In genomic region chr12:10128687-10129086, GRCh38 we compare ENCODE assay signal across 15 cellular contexts. TPM values are rescaled to one million over a fixed set of nuclear protein-coding genes. Genes with fewer than 3 reads are reported as not detected.
DNase-seq lines count a peak whose midpoint lies in the region; ATAC-seq and TF ChIP-seq lines count a peak whose summit lies in the region.
"Had no signal": no experiment of that assay in that cellular context is flagged by ENCODE, and none has a peak within 500 bp of the region (broad histone marks: within the 10 kb centered on the region; RNA-seq: fewer than 3 reads in every experiment).

No MANE protein-coding gene starts in this region.

- no peak overlapping the region for H2AFZ ChIP-seq in osteoblast (ENCODE audit: low read length)

- H3K27ac ChIP-seq in lung (ENCODE audit: low read depth in 1 of 2, low read length in 1 of 2) (no peak overlapping the region), osteoblast (ENCODE audit: low read depth, low read length) (no peak overlapping the region)
- H3K27ac ChIP-seq: testis, VCaP had no signal

- no peak overlapping the region for H3K27ac Mint-ChIP-seq in Calu3 (ENCODE audit: unreplicated experiment)
- H3K27ac Mint-ChIP-seq: activated CD8-positive, alpha-beta memory T cell treated with anti-CD3 and anti-CD28 coated beads, Interleukin-2, amount 10 ng/mL, durations not matched to agents 7 days and 5 days; activated naive CD8-positive, alpha-beta T cell had no signal

- H3K9me3 ChIP-seq in lung (ENCODE audit: control insufficient read depth in 2 of 2, insufficient read depth in 1 of 2, low read length in 1 of 2) (no peaks in the 10 kb centered on the region), osteoblast (ENCODE audit: low read depth, low read length) (no peaks in the 10 kb centered on the region)
- H3K9me3 ChIP-seq: testis had no signal

- no peak overlapping the region for H3K4me3 Mint-ChIP-seq in Calu3 (ENCODE audit: low read depth, unreplicated experiment)
- H3K4me3 Mint-ChIP-seq: activated CD8-positive, alpha-beta memory T cell treated with anti-CD3 and anti-CD28 coated beads, Interleukin-2, amount 10 ng/mL, durations not matched to agents 7 days and 5 days; activated naive CD8-positive, alpha-beta T cell had no signal

- no peaks in the 10 kb centered on the region for H3K36me3 Mint-ChIP-seq in Calu3 (ENCODE audit: insufficient read depth, unreplicated experiment)
- H3K36me3 Mint-ChIP-seq: activated CD8-positive, alpha-beta memory T cell treated with anti-CD3 and anti-CD28 coated beads, Interleukin-2, amount 10 ng/mL, durations not matched to agents 7 days and 5 days; activated naive CD8-positive, alpha-beta T cell had no signal

- H3K79me2 ChIP-seq in osteoblast (ENCODE audit: insufficient read depth, low read length) = no peaks in the 10 kb centered on the region

- H3K27me3 ChIP-seq in lung (ENCODE audit: control insufficient read depth, insufficient read depth) (no peaks in the 10 kb centered on the region), osteoblast (ENCODE audit: insufficient read depth, low read length) (no peaks in the 10 kb centered on the region)
- H3K27me3 ChIP-seq: testis had no signal

- H3K4me3 ChIP-seq in choroid plexus epithelial cell (ENCODE audit: low read depth, low read length) = no peak overlapping the region
- H3K4me3 ChIP-seq in lung = no peak overlapping the region
- H3K4me3 ChIP-seq in osteoblast (ENCODE audit: insufficient read depth, low read length) = no peak overlapping the region
- H3K4me3 ChIP-seq: testis had no signal

- no peak for TF ChIP-seq CTCF in choroid plexus epithelial cell (conservative IDR thresholded peaks at IDR 0.05; ENCODE audit: low read depth, low read length)
- no peak for TF ChIP-seq CTCF in lung (IDR thresholded peaks at IDR 0.05; ENCODE audit: control extremely low read depth, extremely low read depth)
- TF ChIP-seq CTCF in Calu3 (IDR thresholded peaks at IDR 0.05; ENCODE audit: unreplicated experiment) = no peak
- no peak for TF ChIP-seq CTCF in GM10248 (IDR thresholded peaks at IDR 0.05; ENCODE audit: control extremely low read depth, extremely low read depth, low read depth, missing control alignments)
- TF ChIP-seq CTCF in osteoblast (IDR thresholded peaks at IDR 0.05; ENCODE audit: extremely low read depth, low read depth, low read length) = no peak

- H3K36me3 ChIP-seq in lung (ENCODE audit: control insufficient read depth in 2 of 2, insufficient read depth in 2 of 2, low read length in 2 of 2) (no peaks in the 10 kb centered on the region), osteoblast (ENCODE audit: insufficient read depth, low read length) (no peaks in the 10 kb centered on the region)

- POLR2A ChIA-PET in GM10248 (lab: Yijun Ruan, JAX) = no interaction called here

- H3K27me3 Mint-ChIP-seq in Calu3 (ENCODE audit: unreplicated experiment) = no peaks in the 10 kb centered on the region

- WGBS in lung, 2 donors = 36 to 58% methylated on average over 5 of the region's 5 CpGs

- H4K20me1 ChIP-seq in osteoblast (ENCODE audit: insufficient read depth, low read length) = no peaks in the 10 kb centered on the region

- H3K4me1 ChIP-seq in lung (ENCODE audit: control insufficient read depth in 2 of 2, insufficient read depth in 2 of 2, low read length in 2 of 2) (peaks cover 0 to 3% of the 10 kb centered on the region in 2 donors), osteoblast (ENCODE audit: insufficient read depth, low read length) (no peaks in the 10 kb centered on the region)
- H3K4me1 ChIP-seq: testis had no signal

- DNase-seq in Right ventricle myocardium superior (no peak), cardiac septum (ENCODE audit: low spot score) (no peak), choroid plexus epithelial cell (ENCODE audit: low read depth) (peak; percentile 9), lung (ENCODE audit: low spot score) (no peak), NCI-H226 (no peak), Calu3 (no peak), GM10248 (ENCODE audit: extremely low spot score) (no peak), osteoblast (ENCODE audit: insufficient read length, low spot score, missing footprints) (no peak)
- DNase-seq: activated CD8-positive, alpha-beta memory T cell treated with anti-CD3 and anti-CD28 coated beads, Interleukin-2, amount 10 ng/mL, durations not matched to agents 7 days and 5 days; testis had no signal

- no peaks in the 10 kb centered on the region for H3K9me3 Mint-ChIP-seq in Calu3 (ENCODE audit: low read depth, unreplicated experiment)

- no peak overlapping the region for H3K4me2 ChIP-seq in osteoblast (ENCODE audit: insufficient read depth, low read length)

- CTCF ChIA-PET in Calu3 (lab: Charles Lee) (no interaction called here), GM10248 (lab: Yijun Ruan, JAX) (interaction anchor here (1.4 to 1.5 kb wide), 2 partner anchors 8 to 25 kb away, joined by 5 to 6 read pairs; no protein-coding TSS in a partner anchor)

- ATAC-seq in Right ventricle myocardium superior (ENCODE audit: poor library complexity) (peak; percentile 64), lung (ENCODE audit: insufficient read depth, low FRiP score) (peak; percentile 42)
- ATAC-seq: activated CD8-positive, alpha-beta memory T cell treated with anti-CD3 and anti-CD28 coated beads, Interleukin-2, amount 10 ng/mL, durations not matched to agents 7 days and 5 days; Panc1 had no signal

- no peaks in the 10 kb centered on the region for H3K4me1 Mint-ChIP-seq in Calu3 (ENCODE audit: low read depth, unreplicated experiment)

- intact Hi-C loops in Right ventricle myocardium superior (cut with DNase I) = no loop called here
- intact Hi-C loops in cardiac septum (cut with DNase I) = no loop called here
- intact Hi-C loops in Calu3 (cut with micrococcal nuclease; ENCODE audit: unreplicated experiment) = no loop called here

- BruUV-seq in Calu3 (replicated peaks; lab: Mats Ljungman, UMichigan) = no TSS peak

RNA-seq across cellular contexts. Expression of gene CLEC7A, which starts 1.3 kb away (rescaled TPM):
- total RNA-seq in Right ventricle myocardium superior (2.3 TPM), cardiac septum (2.6 TPM), lung (10 to 100 TPM; 16.8 to 50.8 TPM), Calu3 (2022) (1.2 and 1.4 TPM in 2 replicates), osteoblast (under 0.01 and 0.36 TPM in 2 replicates)
- 10 to 100 TPM; 18.4 to 45.4 TPM for polyA plus RNA-seq in lung
- total RNA-seq: A172, chondrocyte had no signal

RNA-seq across cellular contexts. Expression of gene CLEC1A, which starts 29.9 kb away (rescaled TPM):
- 2.5 TPM for total RNA-seq in Right ventricle myocardium superior
- 2.2 TPM for total RNA-seq in cardiac septum
- 10 to 100 TPM in 1 of 2 donors, 1 to 10 TPM in 1; 7.8 to 18.7 TPM for total RNA-seq in lung
- 1 to 10 TPM; 6.8 to 9.9 TPM for polyA plus RNA-seq in lung
- total RNA-seq in Calu3 (2022) = not detected in 2 replicates
- total RNA-seq in osteoblast = under 0.01 TPM in 1 of 2 replicates, not detected in the other
- total RNA-seq: A172; activated CD8-positive, alpha-beta memory T cell treated with anti-CD3 and anti-CD28 coated beads, Interleukin-2, amount 10 ng/mL, durations not matched to agents 7 days and 5 days; chondrocyte had no signal

RNA-seq across cellular contexts. Expression of gene OLR1, which starts 43.2 kb away (rescaled TPM):
- total RNA-seq in Right ventricle myocardium superior (0.35 TPM), cardiac septum (0.43 TPM), lung (10 to 100 TPM; 11.3 to 52.1 TPM), Calu3 (2022) (not detected in 2 replicates), osteoblast (under 0.01 and 0.29 TPM in 2 replicates)
- 10 to 100 TPM; 18.6 to 24.6 TPM for polyA plus RNA-seq in lung
- total RNA-seq: activated CD8-positive, alpha-beta memory T cell treated with anti-CD3 and anti-CD28 coated beads, Interleukin-2, amount 10 ng/mL, durations not matched to agents 7 days and 5 days; chondrocyte had no signal

RNA-seq across cellular contexts. Expression of gene TMEM52B, which starts 50.1 kb away (rescaled TPM):
- total RNA-seq in Right ventricle myocardium superior (not detected), cardiac septum (not detected), lung (1 to 10 TPM; 1.3 to 2.3 TPM), Calu3 (2022) (not detected in 2 replicates), osteoblast (not detected in 2 replicates)
- polyA plus RNA-seq in lung = 1 to 10 TPM in 1 of 2 donors, under 1 TPM in 1; 0.83 to 2.2 TPM
- total RNA-seq: activated CD8-positive, alpha-beta memory T cell treated with anti-CD3 and anti-CD28 coated beads, Interleukin-2, amount 10 ng/mL, durations not matched to agents 7 days and 5 days; chondrocyte had no signal
